29 cellular contexts compared by ENCODE assay signal in genomic region chr5:1322036-1322903, GRCh38. TPM values are rescaled to one million over a fixed set of nuclear protein-coding genes. Genes with fewer than 3 reads are reported as not detected.
A peak's percentile ranks its signal among the peaks of the same experiment; 100 is the strongest.
DNase-seq lines count a peak whose midpoint lies in the region; ATAC-seq and TF ChIP-seq lines count a peak whose summit lies in the region.
"Had no signal": no experiment of that assay in that cellular context is flagged by ENCODE, and none has a peak within 500 bp of the region (broad histone marks: within the 10 kb centered on the region; RNA-seq: fewer than 3 reads in every experiment).

No MANE protein-coding gene starts in this region.

- H3F3A ChIP-seq in neural progenitor cell (ENCODE audit: low read depth) = peaks cover 3% of the 10 kb centered on the region

- no peaks in the 10 kb centered on the region for H3K4me1 ChIP-seq in neural progenitor cell
- H3K4me1 ChIP-seq: foreskin keratinocyte, heart right ventricle, right atrium auricular region had no signal

- no peak overlapping the region for H3K4me2 ChIP-seq in neural progenitor cell

- H3K36me3 Mint-ChIP-seq in CD14-positive monocyte = peaks cover 84 to 90% of the 10 kb centered on the region in 2 donors
- peaks cover 82% of the 10 kb centered on the region for H3K36me3 Mint-ChIP-seq in activated B cell treated with CpG ODN at 0.5 μM for 24 hours (ENCODE audit: low read depth)
- peaks cover 22% of the 10 kb centered on the region for H3K36me3 Mint-ChIP-seq in natural killer cell treated with Interleukin-12 subunit alpha and Interleukin-12 subunit beta and Interleukin-15 and Interleukin-18, amount 100 ng/mL, for 72 hours
- H3K36me3 Mint-ChIP-seq in neural progenitor cell = peaks cover 17% of the 10 kb centered on the region

- no peaks in the 10 kb centered on the region for H3K36me3 ChIP-seq in neural progenitor cell
- H3K36me3 ChIP-seq: ovary had no signal

- H3K27me3 Mint-ChIP-seq in CD14-positive monocyte (ENCODE audit: low read depth in 3 of 3) (peaks cover 0 to 1% (median 0%) of the 10 kb centered on the region in 3 donors), activated B cell treated with CpG ODN at 0.5 μM for 24 hours (no peaks in the 10 kb centered on the region), neural progenitor cell (ENCODE audit: insufficient read depth, low read depth) (no peaks in the 10 kb centered on the region)
- no peaks in the 10 kb centered on the region for H3K27me3 Mint-ChIP-seq in natural killer cell treated with Interleukin-12 subunit alpha and Interleukin-12 subunit beta and Interleukin-15 and Interleukin-18, amount 100 ng/mL, for 72 hours
- H3K27me3 Mint-ChIP-seq: activated CD4-positive, alpha-beta T cell treated with anti-CD3 and anti-CD28 coated beads, Interleukin-2, amount 10 ng/mL, durations not matched to agents 7 days and 5 days; CD8-positive, alpha-beta memory T cell; naive B cell; stimulated activated naive CD8-positive, alpha-beta T cell treated with anti-CD3 and anti-CD28 coated beads, Interleukin-15, Interleukin-2, amounts not matched to agents 100 ng/mL and 50 ng/mL, for 24 hours had no signal

- no peak overlapping the region for H3K27ac Mint-ChIP-seq in CD14-positive monocyte
- H3K27ac Mint-ChIP-seq in activated B cell treated with CpG ODN at 0.5 μM for 24 hours = no peak overlapping the region
- no peak overlapping the region for H3K27ac Mint-ChIP-seq in natural killer cell treated with Interleukin-12 subunit alpha and Interleukin-12 subunit beta and Interleukin-15 and Interleukin-18, amount 100 ng/mL, for 72 hours
- H3K27ac Mint-ChIP-seq in neural progenitor cell = no peak overlapping the region
- H3K27ac Mint-ChIP-seq: activated CD4-positive, alpha-beta T cell treated with anti-CD3 and anti-CD28 coated beads, Interleukin-2, amount 10 ng/mL, durations not matched to agents 7 days and 5 days; brain; naive B cell; stimulated activated naive CD8-positive, alpha-beta T cell treated with anti-CD3 and anti-CD28 coated beads, Interleukin-15, Interleukin-2, amounts not matched to agents 100 ng/mL and 50 ng/mL, for 24 hours had no signal

- H3K4me1 Mint-ChIP-seq in CD14-positive monocyte = no peaks in the 10 kb centered on the region
- H3K4me1 Mint-ChIP-seq in activated B cell treated with CpG ODN at 0.5 μM for 24 hours = peaks cover 2% of the 10 kb centered on the region
- H3K4me1 Mint-ChIP-seq in natural killer cell treated with Interleukin-12 subunit alpha and Interleukin-12 subunit beta and Interleukin-15 and Interleukin-18, amount 100 ng/mL, for 72 hours (ENCODE audit: low read depth in 2 of 2) = peaks cover 13% of the 10 kb centered on the region in 2 donors
- H3K4me1 Mint-ChIP-seq in neural progenitor cell = no peaks in the 10 kb centered on the region
- H3K4me1 Mint-ChIP-seq: brain had no signal

- H3K9ac ChIP-seq in neural progenitor cell = no peak overlapping the region

- H3K9me3 Mint-ChIP-seq in CD14-positive monocyte (no peaks in the 10 kb centered on the region), activated B cell treated with CpG ODN at 0.5 μM for 24 hours (no peaks in the 10 kb centered on the region), neural progenitor cell (no peaks in the 10 kb centered on the region)
- H3K9me3 Mint-ChIP-seq in natural killer cell treated with Interleukin-12 subunit alpha and Interleukin-12 subunit beta and Interleukin-15 and Interleukin-18, amount 100 ng/mL, for 72 hours = no peaks in the 10 kb centered on the region
- H3K9me3 Mint-ChIP-seq: activated CD4-positive, alpha-beta T cell treated with anti-CD3 and anti-CD28 coated beads, Interleukin-2, amount 10 ng/mL, durations not matched to agents 7 days and 5 days; brain; CD8-positive, alpha-beta memory T cell; naive B cell; stimulated activated naive CD8-positive, alpha-beta T cell treated with anti-CD3 and anti-CD28 coated beads, Interleukin-15, Interleukin-2, amounts not matched to agents 100 ng/mL and 50 ng/mL, for 24 hours had no signal

- POLR2A ChIA-PET in activated B cell treated with CpG ODN at 0.5 μM for 24 hours (lab: Charles Lee) = no interaction called here

- H3K27me3 ChIP-seq in neural progenitor cell = no peaks in the 10 kb centered on the region
- H3K27me3 ChIP-seq: foreskin keratinocyte, heart right ventricle, ovary, right atrium auricular region, tibial nerve had no signal

- H3K79me2 ChIP-seq in neural progenitor cell (ENCODE audit: low read depth) = no peaks in the 10 kb centered on the region

- H4K20me1 ChIP-seq in neural progenitor cell (ENCODE audit: low read depth) = no peaks in the 10 kb centered on the region

- H3K4me3 Mint-ChIP-seq in CD14-positive monocyte (no peak overlapping the region), activated B cell treated with CpG ODN at 0.5 μM for 24 hours (no peak overlapping the region), neural progenitor cell (no peak overlapping the region)
- no peak overlapping the region for H3K4me3 Mint-ChIP-seq in natural killer cell treated with Interleukin-12 subunit alpha and Interleukin-12 subunit beta and Interleukin-15 and Interleukin-18, amount 100 ng/mL, for 72 hours
- H3K4me3 Mint-ChIP-seq: activated CD4-positive, alpha-beta T cell treated with anti-CD3 and anti-CD28 coated beads, Interleukin-2, amount 10 ng/mL, durations not matched to agents 7 days and 5 days; brain; CD8-positive, alpha-beta memory T cell; stimulated activated naive CD8-positive, alpha-beta T cell treated with anti-CD3 and anti-CD28 coated beads, Interleukin-15, Interleukin-2, amounts not matched to agents 100 ng/mL and 50 ng/mL, for 24 hours had no signal

- TF ChIP-seq CTCF in CD14-positive monocyte (IDR thresholded peaks at IDR 0.05) (no peak), activated B cell treated with CpG ODN at 0.5 μM for 24 hours (IDR thresholded peaks at IDR 0.05) (no peak), neural progenitor cell (IDR thresholded peaks at IDR 0.05) (no peak)

- H3K4me3 ChIP-seq in neural progenitor cell = no peak overlapping the region
- H3K4me3 ChIP-seq: heart right ventricle, ovary, right atrium auricular region, tibial nerve had no signal

- DNase-seq in 8988T = peak; percentile 7
- DNase-seq in CD14-positive monocyte (ENCODE audit: low spot score) = peak; percentile 17
- peak; percentile 11 for DNase-seq in activated B cell treated with CpG ODN at 0.5 μM for 24 hours
- peak; percentile 42 for DNase-seq in natural killer cell treated with Interleukin-12 subunit alpha and Interleukin-12 subunit beta and Interleukin-15 and Interleukin-18, amount 100 ng/mL, for 72 hours (ENCODE audit: low spot score)
- DNase-seq in NCI-H1436 (lab: John Stamatoyannopoulos, UW) = no peak
- no peak for DNase-seq in neural progenitor cell (ENCODE audit: low spot score)
- DNase-seq: activated CD4-positive, alpha-beta T cell treated with anti-CD3 and anti-CD28 coated beads, Interleukin-2, amount 10 ng/mL, durations not matched to agents 7 days and 5 days; activated gamma-delta T cell treated with Interleukin-2 at 50 U/mL for 16 hours; effector CD8-positive, alpha-beta T cell; foreskin keratinocyte; GOT3; heart right ventricle; KG1; left colon; MV-4-11; naive B cell; NCI-H2171 treated with DMSO at 0.1 percent for 48 hours; NCI-H526; stimulated activated CD4-positive, alpha-beta T cell treated with anti-CD3 and anti-CD28 coated beads, Interleukin-12 subunit alpha, Interleukin-12 subunit beta, amount 100 ng/mL, for 4 hours; stimulated activated CD4-positive, alpha-beta T cell treated with anti-CD3 and anti-CD28 coated beads, Interleukin-4, amount 100 ng/mL, for 24 hours had no signal

- H2AFZ ChIP-seq in neural progenitor cell (replicated peaks) = no peak overlapping the region

- intact Hi-C loops in CD14-positive monocyte (cut with micrococcal nuclease) = no loop called here
- intact Hi-C loops in activated B cell treated with CpG ODN at 0.5 μM for 24 hours (cut with micrococcal nuclease) = no loop called here

- H3K27ac ChIP-seq in neural progenitor cell = no peak overlapping the region
- H3K27ac ChIP-seq: foreskin keratinocyte, heart right ventricle, ovary, right atrium auricular region, tibial nerve had no signal

- no peaks in the 10 kb centered on the region for H3K9me3 ChIP-seq in neural progenitor cell (ENCODE audit: low read depth)
- H3K9me3 ChIP-seq: heart right ventricle, ovary, right atrium auricular region, tibial nerve had no signal

- CTCF ChIA-PET in activated B cell treated with CpG ODN at 0.5 μM for 24 hours (lab: Charles Lee) = no interaction called here

- no peak for ATAC-seq in activated B cell treated with CpG ODN at 0.5 μM for 24 hours (ENCODE audit: low read depth)
- peak in 1 of 2 donors; percentile 33 for ATAC-seq in natural killer cell treated with Interleukin-12 subunit alpha and Interleukin-12 subunit beta and Interleukin-15 and Interleukin-18, amount 100 ng/mL, for 72 hours
- ATAC-seq in GM21619 (IDR thresholded peaks at IDR 0.05; ENCODE audit: unreplicated experiment) = no peak
- no peak for ATAC-seq in GM21447 (IDR thresholded peaks at IDR 0.05; ENCODE audit: unreplicated experiment)
- ATAC-seq: esophagus mucosa, foreskin keratinocyte, heart right ventricle, left colon had no signal

RNA-seq across cellular contexts. Expression of gene CLPTM1L, which starts 22.6 kb away (rescaled TPM):
- polyA plus RNA-seq in CD14-positive monocyte = 10 to 100 TPM; 14.1 to 35.0 TPM
- total RNA-seq in activated B cell treated with CpG ODN at 0.5 μM for 24 hours = 87.5 and 100 TPM in 2 replicates
- 100 to 1,000 TPM; 112 to 178 TPM for total RNA-seq in natural killer cell treated with Interleukin-12 subunit alpha and Interleukin-12 subunit beta and Interleukin-15 and Interleukin-18, amount 100 ng/mL, for 72 hours
- 74.8 and 79.9 TPM in 2 replicates for total RNA-seq in neural progenitor cell (ENCODE audit: low replicate concordance)

RNA-seq across cellular contexts. Expression of gene TERT, which starts 27.4 kb away (rescaled TPM):
- not detected for polyA plus RNA-seq in CD14-positive monocyte
- 0.22 and 0.35 TPM in 2 replicates for total RNA-seq in activated B cell treated with CpG ODN at 0.5 μM for 24 hours
- 1 to 10 TPM in 1 of 2 donors, not detected in 1; 1.3 TPM for total RNA-seq in natural killer cell treated with Interleukin-12 subunit alpha and Interleukin-12 subunit beta and Interleukin-15 and Interleukin-18, amount 100 ng/mL, for 72 hours
- total RNA-seq in neural progenitor cell (ENCODE audit: low replicate concordance) = 2.4 and 14.8 TPM in 2 replicates
- total RNA-seq: esophagus mucosa, heart right ventricle, right atrium auricular region, tibial nerve had no signal
- polyA plus RNA-seq: CD8-positive, alpha-beta memory T cell; foreskin keratinocyte; heart right ventricle; ovary had no signal

Comparison
In these comparisons a context has a peak if more than half of its experiments do, and no peak if none do; other contexts are left out.
1. DNase-seq: peak in 8988T (single experiment), CD14-positive monocyte (single experiment), activated B cell treated with CpG ODN at 0.5 μM for 24 hours (single experiment) and natural killer cell treated with Interleukin-12 subunit alpha and Interleukin-12 subunit beta and Interleukin-15 and Interleukin-18, amount 100 ng/mL, for 72 hours (single experiment); none in NCI-H1436 (single experiment) and neural progenitor cell (single experiment).